ENCODE assay signal across 22 cellular contexts in genomic region chr21:14084701-14085100, GRCh38.
"Had no signal": no experiment of that assay in that cellular context is flagged by ENCODE, and none has a peak within 500 bp of the region (broad histone marks: within the 10 kb centered on the region; RNA-seq: fewer than 3 reads in every experiment).

No MANE protein-coding gene starts in this region.

- DNase-seq: Kasumi-1, MM.1S, NCI-H1092 treated with DMSO at 0.1 percent for 48 hours, NCI-H1436, NCI-H187, NCI-H2029, NCI-H2081 treated with DMSO at 0.1 percent for 48 hours, NCI-H2171, NCI-H226, NCI-H446, NCI-H510A, NCI-H524 treated with DMSO at 0.1 percent for 48 hours, NCI-H69, NCI-H774, PC-3, SHP77, SK-N-SH had no signal

- H3K9me3 ChIP-seq: SK-N-SH had no signal

- H3K27ac ChIP-seq: HL-60, KMS-11, RWPE1 had no signal

- ATAC-seq: K562, Panc1, PC-3 had no signal

- H3K4me3 ChIP-seq: K562 had no signal
